Comparison of ENCODE assay signal across 17 cellular contexts in genomic region chr5:91142819-91143218, GRCh38.
DNase-seq lines count a peak whose midpoint lies in the region; ATAC-seq lines count a peak whose summit lies in the region.
"Had no signal": no experiment of that assay in that cellular context is flagged by ENCODE, and none has a peak within 500 bp of the region (broad histone marks: within the 10 kb centered on the region; RNA-seq: fewer than 3 reads in every experiment).

No MANE protein-coding gene starts in this region.

- peak overlapping the region; percentile 43 for H3K4me3 Mint-ChIP-seq in activated naive CD8-positive, alpha-beta T cell treated with anti-CD3 and anti-CD28 coated beads, Interleukin-2, amount 10 ng/mL, durations not matched to agents 7 days and 5 days
- H3K4me3 Mint-ChIP-seq in activated naive CD8-positive, alpha-beta T cell treated with anti-CD3 and anti-CD28 coated beads, Interleukin-2, amount 50 U/mL, for 24 hours = no peak overlapping the region

- POLR2A ChIA-PET in activated naive CD8-positive, alpha-beta T cell treated with anti-CD3 and anti-CD28 coated beads, Interleukin-2, amount 10 ng/mL, durations not matched to agents 7 days and 5 days (lab: Charles Lee) = interaction anchor here (0.6 to 1.9 kb wide), 2 partner anchors 240 to 248 kb away, joined by 3 to 7 read pairs; partner anchors contain the start of gene ARRDC3

- DNase-seq in activated naive CD8-positive, alpha-beta T cell treated with anti-CD3 and anti-CD28 coated beads, Interleukin-2, amount 10 ng/mL, durations not matched to agents 7 days and 5 days = no peak
- DNase-seq in activated naive CD8-positive, alpha-beta T cell treated with anti-CD3 and anti-CD28 coated beads, Interleukin-2, amount 50 U/mL, for 24 hours = no peak
- peak; percentile 25 for DNase-seq in globus pallidus (ENCODE audit: low spot score)
- peak; percentile 75 for DNase-seq in posterior vena cava (ENCODE audit: low spot score)
- DNase-seq in GM19240 (ENCODE audit: insufficient read length, low spot score) = no peak
- DNase-seq: BE2C, GDM1, Karpas-422, NCI-H1105 treated with DMSO at 0.1 percent for 48 hours, NCI-H187, NCI-H69, SHP77, SK-N-SH had no signal

- H3K27me3 Mint-ChIP-seq in activated naive CD8-positive, alpha-beta T cell treated with anti-CD3 and anti-CD28 coated beads, Interleukin-2, amount 10 ng/mL, durations not matched to agents 7 days and 5 days = no peaks in the 10 kb centered on the region
- H3K27me3 Mint-ChIP-seq in activated naive CD8-positive, alpha-beta T cell treated with anti-CD3 and anti-CD28 coated beads, Interleukin-2, amount 50 U/mL, for 24 hours = peaks cover 2% of the 10 kb centered on the region

- H3K9me3 Mint-ChIP-seq in activated naive CD8-positive, alpha-beta T cell treated with anti-CD3 and anti-CD28 coated beads, Interleukin-2, amount 10 ng/mL, durations not matched to agents 7 days and 5 days = peaks cover 4% of the 10 kb centered on the region
- no peaks in the 10 kb centered on the region for H3K9me3 Mint-ChIP-seq in activated naive CD8-positive, alpha-beta T cell treated with anti-CD3 and anti-CD28 coated beads, Interleukin-2, amount 50 U/mL, for 24 hours

- H3K4me1 Mint-ChIP-seq in activated naive CD8-positive, alpha-beta T cell treated with anti-CD3 and anti-CD28 coated beads, Interleukin-2, amount 10 ng/mL, durations not matched to agents 7 days and 5 days = peaks cover 28% of the 10 kb centered on the region
- peaks cover 13% of the 10 kb centered on the region for H3K4me1 Mint-ChIP-seq in activated naive CD8-positive, alpha-beta T cell treated with anti-CD3 and anti-CD28 coated beads, Interleukin-2, amount 50 U/mL, for 24 hours

- intact Hi-C loops in posterior vena cava (cut with DNase I) = no loop called here

- H3K36me3 Mint-ChIP-seq in activated naive CD8-positive, alpha-beta T cell treated with anti-CD3 and anti-CD28 coated beads, Interleukin-2, amount 10 ng/mL, durations not matched to agents 7 days and 5 days = peaks cover 19% of the 10 kb centered on the region
- no peaks in the 10 kb centered on the region for H3K36me3 Mint-ChIP-seq in activated naive CD8-positive, alpha-beta T cell treated with anti-CD3 and anti-CD28 coated beads, Interleukin-2, amount 50 U/mL, for 24 hours (ENCODE audit: low read depth)

- ATAC-seq in activated naive CD8-positive, alpha-beta T cell treated with anti-CD3 and anti-CD28 coated beads, Interleukin-2, amount 10 ng/mL, durations not matched to agents 7 days and 5 days (ENCODE audit: low read depth) = no peak
- no peak for ATAC-seq in activated naive CD8-positive, alpha-beta T cell treated with anti-CD3 and anti-CD28 coated beads, Interleukin-2, amount 50 U/mL, for 24 hours
- no peak for ATAC-seq in GM21737 (IDR thresholded peaks at IDR 0.05; ENCODE audit: unreplicated experiment)
- ATAC-seq in HG03196 (IDR thresholded peaks at IDR 0.05; ENCODE audit: unreplicated experiment) = no peak
- no peak for ATAC-seq in GM18502 (IDR thresholded peaks at IDR 0.05; ENCODE audit: poor library complexity, unreplicated experiment)
- ATAC-seq: GM12878 had no signal

- no peak overlapping the region for H3K27ac Mint-ChIP-seq in activated naive CD8-positive, alpha-beta T cell treated with anti-CD3 and anti-CD28 coated beads, Interleukin-2, amount 10 ng/mL, durations not matched to agents 7 days and 5 days
- H3K27ac Mint-ChIP-seq in activated naive CD8-positive, alpha-beta T cell treated with anti-CD3 and anti-CD28 coated beads, Interleukin-2, amount 50 U/mL, for 24 hours = no peak overlapping the region

Comparison
In these comparisons a context has a peak if more than half of its experiments do, and no peak if none do; other contexts are left out.
1. DNase-seq: peak in globus pallidus (single experiment) and posterior vena cava (single experiment); none in activated naive CD8-positive, alpha-beta T cell treated with anti-CD3 and anti-CD28 coated beads, Interleukin-2, amount 10 ng/mL, durations not matched to agents 7 days and 5 days (single experiment), activated naive CD8-positive, alpha-beta T cell treated with anti-CD3 and anti-CD28 coated beads, Interleukin-2, amount 50 U/mL, for 24 hours (single experiment) and GM19240 (single experiment).